Comparison of ENCODE assay signal across 5 cellular contexts in the genomic region with DNA sequence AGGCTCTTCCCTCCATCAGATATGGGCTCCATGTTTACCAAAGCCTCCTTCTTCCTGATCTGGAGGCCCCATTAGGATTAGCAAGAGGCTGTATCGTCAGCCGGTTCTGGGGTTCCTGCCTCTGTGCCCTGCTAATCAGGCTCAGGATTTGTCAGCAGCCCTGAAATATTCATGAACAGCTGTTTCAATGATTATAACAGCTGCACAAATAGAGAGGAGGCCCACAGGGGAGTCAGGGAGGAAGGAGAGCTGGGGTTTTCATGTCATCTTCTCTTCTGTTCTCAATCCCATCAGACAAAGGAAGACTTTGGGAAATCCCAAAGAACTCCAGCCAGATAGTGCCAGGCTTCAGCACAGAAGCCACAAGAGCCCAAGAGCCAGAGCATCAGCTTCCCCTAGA.
"Had no signal": no experiment of that assay in that cellular context is flagged by ENCODE, and none has a peak within 500 bp of the region (broad histone marks: within the 10 kb centered on the region; RNA-seq: fewer than 3 reads in every experiment).

No MANE protein-coding gene starts in this region.

- H2AFZ ChIP-seq: GM23338 had no signal

- H3K4me3 ChIP-seq: GM23338, K562 had no signal

- ATAC-seq: GM23338, K562 had no signal

- DNase-seq: H9, HCEC 1CT, IMR-90 had no signal

- H3K4me2 ChIP-seq: GM23338 had no signal
